ENCODE assay signal across 20 cellular contexts in the genomic region with DNA sequence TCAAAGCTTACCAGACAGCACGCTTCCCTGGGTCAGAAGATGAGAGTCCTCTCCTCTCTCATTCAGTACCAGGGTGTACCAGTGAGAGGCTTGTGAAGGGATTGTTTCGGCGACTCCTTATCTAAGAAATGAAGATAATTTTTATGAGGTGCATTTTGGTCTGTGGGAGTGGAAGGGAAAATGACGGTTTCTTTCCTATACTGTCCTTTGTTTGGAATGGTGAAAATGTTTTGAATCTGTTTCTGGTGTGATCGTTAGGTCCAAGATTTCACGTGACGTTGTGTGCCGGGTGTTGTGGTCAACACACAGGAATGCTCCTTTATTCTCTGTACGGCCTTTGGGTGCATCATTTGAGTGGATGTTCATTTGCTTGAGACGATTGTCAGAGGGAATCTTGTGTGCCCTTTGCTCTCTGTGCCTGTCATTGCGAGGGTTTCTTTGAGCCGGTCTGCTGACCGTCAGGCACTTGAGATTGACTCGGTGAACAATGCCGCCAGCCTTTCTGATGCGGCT.
DNase-seq lines count a peak whose midpoint lies in the region; ATAC-seq and TF ChIP-seq lines count a peak whose summit lies in the region.
"Had no signal": no experiment of that assay in that cellular context is flagged by ENCODE, and none has a peak within 500 bp of the region (broad histone marks: within the 10 kb centered on the region; RNA-seq: fewer than 3 reads in every experiment).

No MANE protein-coding gene starts in this region.

- H2AFZ ChIP-seq in PC-9, result no peak overlapping the region

- H3K9me3 Mint-ChIP-seq in Calu3 (ENCODE audit: low read depth, unreplicated experiment), result no peaks in the 10 kb centered on the region
- no peaks in the 10 kb centered on the region for H3K9me3 Mint-ChIP-seq in activated CD8-positive, alpha-beta T cell treated with anti-CD3 and anti-CD28 coated beads, Interleukin-2, amount 10 ng/mL, durations not matched to agents 7 days and 5 days (ENCODE audit: insufficient read depth)
- H3K9me3 Mint-ChIP-seq: activated B cell treated with CpG ODN at 0.5 μM for 24 hours; dendritic cell treated with granulocyte-macrophage colony-stimulating factor and Interleukin-4, amounts not matched to agents 40 ng/mL and 50 ng/mL, for 4 days; immature natural killer cell had no signal

- H3K79me2 ChIP-seq in PC-9 (ENCODE audit: low read depth), result peaks cover 99% of the 10 kb centered on the region

- H3K36me3 Mint-ChIP-seq in Calu3 (ENCODE audit: insufficient read depth, unreplicated experiment), result peaks cover 6% of the 10 kb centered on the region
- H3K36me3 Mint-ChIP-seq in activated CD8-positive, alpha-beta T cell treated with anti-CD3 and anti-CD28 coated beads, Interleukin-2, amount 10 ng/mL, durations not matched to agents 7 days and 5 days (ENCODE audit: low read depth), result no peaks in the 10 kb centered on the region

- peaks cover 26% of the 10 kb centered on the region for H3F3A ChIP-seq in PC-9 (ENCODE audit: insufficient read depth, low read depth)

- no peaks in the 10 kb centered on the region for H3K9me2 ChIP-seq in PC-9 (ENCODE audit: insufficient read depth)

- intact Hi-C loops in Calu3 (cut with micrococcal nuclease; ENCODE audit: unreplicated experiment), result no loop called here
- intact Hi-C loops in PC-9 (cut with micrococcal nuclease; ENCODE audit: unreplicated experiment), result loop anchor here (2.0 to 10.0 kb wide), 2 partner anchors 25 to 173 kb away; no protein-coding TSS in a partner anchor

- no TSS peak for BruUV-seq in Calu3 (replicated peaks; lab: Mats Ljungman, UMichigan)
- no TSS peak for BruUV-seq in PC-9 (replicated peaks; lab: Mats Ljungman, UMichigan)

- H3K4me3 ChIP-seq in PC-9, result no peak overlapping the region
- H3K4me3 ChIP-seq: lower lobe of right lung, MG63 had no signal

- peaks cover 50% of the 10 kb centered on the region for H4K20me1 ChIP-seq in PC-9 (ENCODE audit: insufficient read depth)

- H3K27ac ChIP-seq in PC-9, result peak overlapping the region; percentile 66
- H3K27ac ChIP-seq: C4-2B, heart left ventricle, lower lobe of right lung, RWPE1 had no signal

- peak overlapping the region; percentile 13 for H3K27ac Mint-ChIP-seq in Calu3 (ENCODE audit: unreplicated experiment)
- no peak overlapping the region for H3K27ac Mint-ChIP-seq in activated CD8-positive, alpha-beta T cell treated with anti-CD3 and anti-CD28 coated beads, Interleukin-2, amount 10 ng/mL, durations not matched to agents 7 days and 5 days
- H3K27ac Mint-ChIP-seq: activated B cell treated with CpG ODN at 0.5 μM for 24 hours; dendritic cell treated with granulocyte-macrophage colony-stimulating factor and Interleukin-4, amounts not matched to agents 40 ng/mL and 50 ng/mL, for 4 days had no signal

- no peaks in the 10 kb centered on the region for H3K9me3 ChIP-seq in PC-9 (ENCODE audit: insufficient read depth, low read depth)
- H3K9me3 ChIP-seq: heart left ventricle, lower lobe of right lung, MG63 had no signal

- POLR2A ChIA-PET in PC-9 (lab: Charles Lee; ENCODE audit: unreplicated experiment), result interaction anchor here (0.6 to 0.7 kb wide), 4 partner anchors 27 to 1474 kb away, joined by 5 to 21 read pairs (median 10); no protein-coding TSS in a partner anchor
- POLR2A ChIA-PET in activated CD8-positive, alpha-beta T cell treated with anti-CD3 and anti-CD28 coated beads, Interleukin-2, amount 10 ng/mL, durations not matched to agents 7 days and 5 days (lab: Charles Lee), result no interaction called here

- TF ChIP-seq CTCF in Calu3 (IDR thresholded peaks at IDR 0.05; ENCODE audit: unreplicated experiment), result no peak
- TF ChIP-seq CTCF in PC-9 (conservative IDR thresholded peaks at IDR 0.05), result no peak

- CTCF ChIA-PET in Calu3 (lab: Charles Lee), result interaction anchor here (0.6 to 3.0 kb wide), 4 partner anchors 12 to 523 kb away, joined by 3 to 13 read pairs (median 6); no protein-coding TSS in a partner anchor
- CTCF ChIA-PET in PC-9 (lab: Charles Lee), result interaction anchor here (0.6 to 2.5 kb wide), 3 partner anchors 38 to 72 kb away, joined by 4 to 9 read pairs (median 7); no protein-coding TSS in a partner anchor
- CTCF ChIA-PET in activated CD8-positive, alpha-beta T cell treated with anti-CD3 and anti-CD28 coated beads, Interleukin-2, amount 10 ng/mL, durations not matched to agents 7 days and 5 days (lab: Charles Lee), result no interaction called here

- H3K27me3 Mint-ChIP-seq in Calu3 (ENCODE audit: unreplicated experiment), result no peaks in the 10 kb centered on the region
- H3K27me3 Mint-ChIP-seq in activated CD8-positive, alpha-beta T cell treated with anti-CD3 and anti-CD28 coated beads, Interleukin-2, amount 10 ng/mL, durations not matched to agents 7 days and 5 days (ENCODE audit: low read depth), result peaks cover 14% of the 10 kb centered on the region

- peaks cover 63% of the 10 kb centered on the region for H3K4me1 ChIP-seq in PC-9 (replicated peaks; ENCODE audit: insufficient read depth)

- H3K27me3 ChIP-seq in PC-9 (ENCODE audit: insufficient read depth, low read depth), result no peaks in the 10 kb centered on the region
- H3K27me3 ChIP-seq: MG63 had no signal

- H3K4me3 Mint-ChIP-seq in Calu3 (ENCODE audit: low read depth, unreplicated experiment), result no peak overlapping the region
- H3K4me3 Mint-ChIP-seq in activated CD8-positive, alpha-beta T cell treated with anti-CD3 and anti-CD28 coated beads, Interleukin-2, amount 10 ng/mL, durations not matched to agents 7 days and 5 days, result no peak overlapping the region
- H3K4me3 Mint-ChIP-seq: activated B cell treated with CpG ODN at 0.5 μM for 24 hours; dendritic cell treated with granulocyte-macrophage colony-stimulating factor and Interleukin-4, amounts not matched to agents 40 ng/mL and 50 ng/mL, for 4 days had no signal

- DNase-seq in Calu3 (no peak), PC-9 (no peak), hippocampal formation (lab: John Stamatoyannopoulos, UW) (peak; percentile 31 to 48), pons (ENCODE audit: low spot score) (peak; percentile 84), iPS-NIHi11 (ENCODE audit: low spot score) (no peak)
- no peak for DNase-seq in activated CD8-positive, alpha-beta T cell treated with anti-CD3 and anti-CD28 coated beads, Interleukin-2, amount 10 ng/mL, durations not matched to agents 7 days and 5 days
- DNase-seq: activated B cell treated with CpG ODN at 0.5 μM for 24 hours; activated CD4-positive, alpha-beta T cell treated with anti-CD3 and anti-CD28 coated beads, Interleukin-2, amount 50 U/mL, for 48 hours; EL; HCEC 1CT; immature natural killer cell; lower lobe of right lung; MG63; NCI-H1436 treated with DMSO at 0.1 percent for 48 hours; NCI-H526 had no signal

- H3K4me2 ChIP-seq in PC-9, result peak overlapping the region; percentile 50

- no peaks in the 10 kb centered on the region for H3K36me3 ChIP-seq in PC-9 (ENCODE audit: low read depth)
- H3K36me3 ChIP-seq: heart left ventricle, lower lobe of right lung, MG63 had no signal

- H3K4me1 Mint-ChIP-seq in Calu3 (ENCODE audit: low read depth, unreplicated experiment), result peaks cover 75% of the 10 kb centered on the region
- H3K4me1 Mint-ChIP-seq in activated CD8-positive, alpha-beta T cell treated with anti-CD3 and anti-CD28 coated beads, Interleukin-2, amount 10 ng/mL, durations not matched to agents 7 days and 5 days (ENCODE audit: low read depth), result no peaks in the 10 kb centered on the region
- H3K4me1 Mint-ChIP-seq: activated B cell treated with CpG ODN at 0.5 μM for 24 hours had no signal

- ATAC-seq in activated CD8-positive, alpha-beta T cell treated with anti-CD3 and anti-CD28 coated beads, Interleukin-2, amount 10 ng/mL, durations not matched to agents 7 days and 5 days, result no peak
- no peak for ATAC-seq in HG02970 (IDR thresholded peaks at IDR 0.05; ENCODE audit: low FRiP score, unreplicated experiment)
- ATAC-seq: lower lobe of right lung had no signal

Comparison
In these comparisons a context has a peak if more than half of its experiments do, and no peak if none do; other contexts are left out.
1. DNase-seq: peak in hippocampal formation (2 of 2) and pons (single experiment); none in Calu3 (single experiment), PC-9 (0 of 2), activated CD8-positive, alpha-beta T cell treated with anti-CD3 and anti-CD28 coated beads, Interleukin-2, amount 10 ng/mL, durations not matched to agents 7 days and 5 days (single experiment) and iPS-NIHi11 (single experiment).